15 cellular contexts compared by ENCODE assay signal in genomic region chr14:22456421-22456820, GRCh38.
DNase-seq lines count a peak whose midpoint lies in the region; ATAC-seq, FAIRE-seq and TF ChIP-seq lines count a peak whose summit lies in the region.
"Had no signal": no experiment of that assay in that cellular context is flagged by ENCODE, and none has a peak within 500 bp of the region (broad histone marks: within the 10 kb centered on the region; RNA-seq: fewer than 3 reads in every experiment).

No MANE protein-coding gene starts in this region.

- H3K4me3 Mint-ChIP-seq in T-helper 2 cell treated with Interferon-gamma antibody and Interleukin-4, amounts not matched to agents 5 μg/mL and 100 μg/mL, for 36 hours = peak overlapping the region; percentile 12
- peak overlapping the region; percentile 26 for H3K4me3 Mint-ChIP-seq in stimulated activated naive CD8-positive, alpha-beta T cell treated with anti-CD3 and anti-CD28 coated beads, Interleukin-15, Interleukin-2, amounts not matched to agents 100 ng/mL and 50 ng/mL, for 24 hours
- peak overlapping the region; percentile 42 for H3K4me3 Mint-ChIP-seq in activated naive CD8-positive, alpha-beta T cell treated with anti-CD3 and anti-CD28 coated beads, Interleukin-2, amount 50 U/mL, for 24 hours
- H3K4me3 Mint-ChIP-seq in CD14-positive monocyte = no peak overlapping the region

- no peaks in the 10 kb centered on the region for H3K4me1 Mint-ChIP-seq in T-helper 2 cell treated with Interferon-gamma antibody and Interleukin-4, amounts not matched to agents 5 μg/mL and 100 μg/mL, for 36 hours (ENCODE audit: low read depth)
- H3K4me1 Mint-ChIP-seq in stimulated activated naive CD8-positive, alpha-beta T cell treated with anti-CD3 and anti-CD28 coated beads, Interleukin-15, Interleukin-2, amounts not matched to agents 100 ng/mL and 50 ng/mL, for 24 hours (ENCODE audit: low read depth) = peaks cover 3% of the 10 kb centered on the region
- peaks cover 8% of the 10 kb centered on the region for H3K4me1 Mint-ChIP-seq in activated naive CD8-positive, alpha-beta T cell treated with anti-CD3 and anti-CD28 coated beads, Interleukin-2, amount 50 U/mL, for 24 hours
- peaks cover 17% of the 10 kb centered on the region for H3K4me1 Mint-ChIP-seq in CD14-positive monocyte

- intact Hi-C loops in pancreas (cut with DNase I) = no loop called here
- intact Hi-C loops in CD14-positive monocyte (cut with micrococcal nuclease) = no loop called here

- no peaks in the 10 kb centered on the region for H3K9me3 Mint-ChIP-seq in T-helper 2 cell treated with Interferon-gamma antibody and Interleukin-4, amounts not matched to agents 5 μg/mL and 100 μg/mL, for 36 hours
- H3K9me3 Mint-ChIP-seq in stimulated activated naive CD8-positive, alpha-beta T cell treated with anti-CD3 and anti-CD28 coated beads, Interleukin-15, Interleukin-2, amounts not matched to agents 100 ng/mL and 50 ng/mL, for 24 hours = no peaks in the 10 kb centered on the region
- no peaks in the 10 kb centered on the region for H3K9me3 Mint-ChIP-seq in activated naive CD8-positive, alpha-beta T cell treated with anti-CD3 and anti-CD28 coated beads, Interleukin-2, amount 50 U/mL, for 24 hours
- H3K9me3 Mint-ChIP-seq in CD14-positive monocyte = no peaks in the 10 kb centered on the region

- WGBS in pancreas, 2 donors = 82 to 86% methylated on average over 3 of the region's 3 CpGs

- DNase-seq in T-helper 2 cell treated with Interferon-gamma antibody and Interleukin-4, amounts not matched to agents 5 μg/mL and 100 μg/mL, for 36 hours (ENCODE audit: low spot score) = no peak
- no peak for DNase-seq in T-helper 2 cell
- DNase-seq in stimulated activated naive CD8-positive, alpha-beta T cell treated with anti-CD3 and anti-CD28 coated beads, Interleukin-15, Interleukin-2, amounts not matched to agents 100 U/mL and 50 U/mL, for 24 hours = no peak
- no peak for DNase-seq in activated naive CD8-positive, alpha-beta T cell treated with anti-CD3 and anti-CD28 coated beads, Interleukin-2, amount 50 U/mL, for 24 hours
- no peak for DNase-seq in KG1 (lab: John Stamatoyannopoulos, UW)
- no peak for DNase-seq in pancreas
- DNase-seq in CD14-positive monocyte (ENCODE audit: low spot score) = no peak
- DNase-seq: 8988T, GDM1, NCI-H1105 treated with DMSO at 0.1 percent for 48 hours, NCI-H2029 treated with DMSO at 0.1 percent for 48 hours, NCI-H524 treated with DMSO at 0.1 percent for 48 hours had no signal

- no peak overlapping the region for H3K27ac Mint-ChIP-seq in T-helper 2 cell treated with Interferon-gamma antibody and Interleukin-4, amounts not matched to agents 5 μg/mL and 100 μg/mL, for 36 hours
- no peak overlapping the region for H3K27ac Mint-ChIP-seq in stimulated activated naive CD8-positive, alpha-beta T cell treated with anti-CD3 and anti-CD28 coated beads, Interleukin-15, Interleukin-2, amounts not matched to agents 100 ng/mL and 50 ng/mL, for 24 hours
- H3K27ac Mint-ChIP-seq in activated naive CD8-positive, alpha-beta T cell treated with anti-CD3 and anti-CD28 coated beads, Interleukin-2, amount 50 U/mL, for 24 hours = no peak overlapping the region
- no peak overlapping the region for H3K27ac Mint-ChIP-seq in CD14-positive monocyte

- no peaks in the 10 kb centered on the region for H3K36me3 Mint-ChIP-seq in T-helper 2 cell treated with Interferon-gamma antibody and Interleukin-4, amounts not matched to agents 5 μg/mL and 100 μg/mL, for 36 hours (ENCODE audit: low read depth)
- no peaks in the 10 kb centered on the region for H3K36me3 Mint-ChIP-seq in stimulated activated naive CD8-positive, alpha-beta T cell treated with anti-CD3 and anti-CD28 coated beads, Interleukin-15, Interleukin-2, amounts not matched to agents 100 ng/mL and 50 ng/mL, for 24 hours (ENCODE audit: low read depth)
- no peaks in the 10 kb centered on the region for H3K36me3 Mint-ChIP-seq in activated naive CD8-positive, alpha-beta T cell treated with anti-CD3 and anti-CD28 coated beads, Interleukin-2, amount 50 U/mL, for 24 hours (ENCODE audit: low read depth)
- H3K36me3 Mint-ChIP-seq in CD14-positive monocyte = no peaks in the 10 kb centered on the region

- no peak for FAIRE-seq in pancreas (lab: Jason Lieb, UNC)

- no peaks in the 10 kb centered on the region for H3K27me3 ChIP-seq in pancreas
- H3K27me3 ChIP-seq: BLaER1 treated with 17β-estradiol and CSF1 and Interleukin-3, amounts not matched to agents 10 nM and 100 nM had no signal

- TF ChIP-seq CTCF in pancreas (IDR thresholded peaks at IDR 0.05) = no peak
- TF ChIP-seq CTCF in CD14-positive monocyte (IDR thresholded peaks at IDR 0.05) = no peak

- no peaks in the 10 kb centered on the region for H3K36me3 ChIP-seq in pancreas
- H3K36me3 ChIP-seq: BLaER1 treated with 17β-estradiol and CSF1 and Interleukin-3, amounts not matched to agents 10 nM and 100 nM had no signal

- H3K4me3 ChIP-seq in pancreas = no peak overlapping the region
- H3K4me3 ChIP-seq: BLaER1 treated with 17β-estradiol and CSF1 and Interleukin-3, amounts not matched to agents 10 nM and 100 nM had no signal

- no peak overlapping the region for H3K27ac ChIP-seq in pancreas
- H3K27ac ChIP-seq: BLaER1 treated with 17β-estradiol and CSF1 and Interleukin-3, amounts not matched to agents 10 nM and 100 nM had no signal

- no peak for ATAC-seq in stimulated activated naive CD8-positive, alpha-beta T cell treated with anti-CD3 and anti-CD28 coated beads, Interleukin-15, Interleukin-2, amounts not matched to agents 100 U/mL and 50 U/mL, for 24 hours
- no peak for ATAC-seq in activated naive CD8-positive, alpha-beta T cell treated with anti-CD3 and anti-CD28 coated beads, Interleukin-2, amount 50 U/mL, for 24 hours
- ATAC-seq in pancreas = no peak
- ATAC-seq: Right ventricle myocardium inferior had no signal

- no peaks in the 10 kb centered on the region for H3K9me3 ChIP-seq in pancreas
- H3K9me3 ChIP-seq: BLaER1 treated with 17β-estradiol and CSF1 and Interleukin-3, amounts not matched to agents 10 nM and 100 nM had no signal

- no peaks in the 10 kb centered on the region for H3K4me1 ChIP-seq in pancreas
- H3K4me1 ChIP-seq: BLaER1 treated with 17β-estradiol and CSF1 and Interleukin-3, amounts not matched to agents 10 nM and 100 nM had no signal

- no peaks in the 10 kb centered on the region for H3K27me3 Mint-ChIP-seq in T-helper 2 cell treated with Interferon-gamma antibody and Interleukin-4, amounts not matched to agents 5 μg/mL and 100 μg/mL, for 36 hours (ENCODE audit: low read depth)
- no peaks in the 10 kb centered on the region for H3K27me3 Mint-ChIP-seq in stimulated activated naive CD8-positive, alpha-beta T cell treated with anti-CD3 and anti-CD28 coated beads, Interleukin-15, Interleukin-2, amounts not matched to agents 100 ng/mL and 50 ng/mL, for 24 hours
- no peaks in the 10 kb centered on the region for H3K27me3 Mint-ChIP-seq in activated naive CD8-positive, alpha-beta T cell treated with anti-CD3 and anti-CD28 coated beads, Interleukin-2, amount 50 U/mL, for 24 hours
- peaks cover 0 to 2% (median 0%) of the 10 kb centered on the region in 3 donors for H3K27me3 Mint-ChIP-seq in CD14-positive monocyte (ENCODE audit: low read depth in 3 of 3)

Comparison
In these comparisons a context has a peak if more than half of its experiments do, and no peak if none do; other contexts are left out.
1. H3K4me3 Mint-ChIP-seq: peak in T-helper 2 cell treated with Interferon-gamma antibody and Interleukin-4, amounts not matched to agents 5 μg/mL and 100 μg/mL, for 36 hours (single experiment), stimulated activated naive CD8-positive, alpha-beta T cell treated with anti-CD3 and anti-CD28 coated beads, Interleukin-15, Interleukin-2, amounts not matched to agents 100 ng/mL and 50 ng/mL, for 24 hours (single experiment) and activated naive CD8-positive, alpha-beta T cell treated with anti-CD3 and anti-CD28 coated beads, Interleukin-2, amount 50 U/mL, for 24 hours (single experiment); none in CD14-positive monocyte (0 of 2).